Comparison of ENCODE assay signal across 3 cellular contexts in the genomic region with DNA sequence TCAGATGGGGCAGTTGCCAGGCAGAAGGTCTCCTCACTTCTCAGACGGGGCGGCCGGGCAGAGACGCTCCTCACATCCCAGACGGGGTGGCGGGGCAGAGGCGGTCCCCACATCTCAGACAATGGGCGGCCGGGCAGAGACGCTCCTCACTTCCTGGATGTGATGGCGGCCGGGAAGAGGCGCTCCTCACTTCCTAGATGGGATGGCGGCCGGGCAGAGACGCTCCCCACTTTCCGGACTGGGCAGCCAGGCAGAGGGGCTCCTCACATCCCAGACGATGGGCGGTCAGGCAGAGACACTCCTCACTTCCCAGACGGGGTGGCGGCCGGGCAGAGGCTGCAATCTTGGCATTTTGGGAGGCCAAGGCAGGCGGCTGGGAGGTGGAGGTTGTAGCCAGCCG. TPM values are rescaled to one million over a fixed set of nuclear protein-coding genes. Genes with fewer than 3 reads are reported as not detected.
"Had no signal": no experiment of that assay in that cellular context is flagged by ENCODE, and none has a peak within 500 bp of the region (broad histone marks: within the 10 kb centered on the region; RNA-seq: fewer than 3 reads in every experiment).

No MANE protein-coding gene starts in this region.

RNA-seq across cellular contexts. Expression of gene GABRG3, which starts 33.2 kb away (rescaled TPM):
- total RNA-seq: LHCN-M2, M059J, MCF 10A had no signal
